In genomic region chr3:63934484-63934883, GRCh38 we compare ENCODE assay signal across 15 cellular contexts. TPM values are rescaled to one million over a fixed set of nuclear protein-coding genes. Genes with fewer than 3 reads are reported as not detected.
DNase-seq lines count a peak whose midpoint lies in the region; ATAC-seq, FAIRE-seq and TF ChIP-seq lines count a peak whose summit lies in the region.
"Had no signal": no experiment of that assay in that cellular context is flagged by ENCODE, and none has a peak within 500 bp of the region (broad histone marks: within the 10 kb centered on the region; RNA-seq: fewer than 3 reads in every experiment).

No MANE protein-coding gene starts in this region.

- peaks cover 73% of the 10 kb centered on the region for H3K4me1 Mint-ChIP-seq in endodermal cell

- intact Hi-C loops in right lobe of liver (cut with DNase I) (no loop called here), HepG2 (cut with micrococcal nuclease; ENCODE audit: unreplicated experiment) (no loop called here), uterus (cut with DNase I; ENCODE audit: low total_unique reads) (no loop called here)

- H3K36me3 ChIP-seq in right lobe of liver, result no peaks in the 10 kb centered on the region
- peaks cover 0 to 10% of the 10 kb centered on the region in 2 experiments; a peak in 1 of 5 replicates for H3K36me3 ChIP-seq in HepG2 (replicated peaks in 1 of 2; ENCODE audit: control insufficient read depth in 1 of 2, insufficient read depth in 2 of 2, low read length in 2 of 2)
- H3K36me3 ChIP-seq in endodermal cell (ENCODE audit: control insufficient read depth, insufficient read depth, low read length), result peaks cover 12% of the 10 kb centered on the region
- H3K36me3 ChIP-seq in uterus, result no peaks in the 10 kb centered on the region

- H3K9me3 Mint-ChIP-seq in endodermal cell, result no peaks in the 10 kb centered on the region

- H3K9ac ChIP-seq in HepG2 (ENCODE audit: insufficient read depth, low read depth, low read length) (no peak overlapping the region), endodermal cell (ENCODE audit: extremely low read depth, low read length, poor library complexity, severe bottlenecking) (no peak overlapping the region)

- H3K9me3 ChIP-seq in right lobe of liver (no peaks in the 10 kb centered on the region), HepG2 (ENCODE audit: low read length) (no peaks in the 10 kb centered on the region), endodermal cell (ENCODE audit: control insufficient read depth, low read length) (no peaks in the 10 kb centered on the region), uterus (no peaks in the 10 kb centered on the region)

- DNase-seq in right lobe of liver, result no peak
- DNase-seq in HepG2 (ENCODE audit: low spot score), result no peak
- DNase-seq in SKM-1 (lab: John Stamatoyannopoulos, UW; ENCODE audit: unreplicated experiment), result peak; percentile 66
- no peak for DNase-seq in endodermal cell
- DNase-seq in uterus, result no peak
- no peak for DNase-seq in anterior cingulate cortex (lab: John Stamatoyannopoulos, UW)
- DNase-seq: foreskin keratinocyte, IMR-90, left colon, NCI-H2081 treated with DMSO at 0.1 percent for 48 hours had no signal

- peak overlapping the region; percentile 13 for H3K27ac Mint-ChIP-seq in endodermal cell

- H4K20me1 ChIP-seq in HepG2 (ENCODE audit: insufficient read depth, low read length), result peaks cover 24% of the 10 kb centered on the region

- H3K79me2 ChIP-seq in HepG2 (ENCODE audit: insufficient read depth, low read length), result peaks cover 48% of the 10 kb centered on the region

- H3K27ac ChIP-seq in right lobe of liver (no peak overlapping the region), HepG2 (ENCODE audit: extremely low read length, insufficient read depth, low read length) (no peak overlapping the region), endodermal cell (ENCODE audit: low read depth, low read length) (no peak overlapping the region), uterus (no peak overlapping the region)
- H3K27ac ChIP-seq: foreskin keratinocyte had no signal

- ATAC-seq in right lobe of liver, result peak in 3 of 4 donors; percentile 18 to 25 (median 19)
- no peak for ATAC-seq in HepG2
- no peak for ATAC-seq in HG03442 (IDR thresholded peaks at IDR 0.05; ENCODE audit: unreplicated experiment)
- no peak for ATAC-seq in GM19455 (IDR thresholded peaks at IDR 0.05; ENCODE audit: unreplicated experiment)
- ATAC-seq: foreskin keratinocyte, left colon had no signal

- no peak overlapping the region for H3K4me3 Mint-ChIP-seq in endodermal cell

- no peak for TF ChIP-seq POLR2A in right lobe of liver (IDR thresholded peaks at IDR 0.05)
- TF ChIP-seq POLR2A in HepG2 (IDR thresholded peaks at IDR 0.05; ENCODE audit: insufficient read depth in 1 of 2, low read depth in 2 of 2, low read length in 2 of 2), result no peak
- TF ChIP-seq POLR2A in uterus (IDR thresholded peaks at IDR 0.05), result no peak

- H3K27me3 Mint-ChIP-seq in endodermal cell (ENCODE audit: insufficient read depth), result no peaks in the 10 kb centered on the region

- no peak overlapping the region for H3K4me2 ChIP-seq in HepG2 (ENCODE audit: low read depth, low read length)

- in situ Hi-C loops in HepG2 (cut with HindIII; ENCODE audit: extremely low pct_ligation_motif_present, low pct_unique_long_range_greater_than_20kb), result no loop called here

- TF ChIP-seq RAD21 in HepG2 (CRISPR knock-in tag; IDR thresholded peaks at IDR 0.05), result no peak

- H3K4me3 ChIP-seq in right lobe of liver, result no peak overlapping the region
- no peak overlapping the region for H3K4me3 ChIP-seq in HepG2 (replicated peaks in 1 of 3; ENCODE audit: insufficient read depth in 1 of 3, low read depth in 2 of 3, low read length in 3 of 3)
- no peak overlapping the region for H3K4me3 ChIP-seq in endodermal cell (ENCODE audit: low read length)
- no peak overlapping the region for H3K4me3 ChIP-seq in uterus

- no peaks in the 10 kb centered on the region for H3K27me3 ChIP-seq in right lobe of liver
- no peaks in the 10 kb centered on the region for H3K27me3 ChIP-seq in HepG2 (ENCODE audit: control insufficient read depth in 1 of 2, insufficient read depth in 2 of 2, low read length in 2 of 2)
- H3K27me3 ChIP-seq in endodermal cell (ENCODE audit: control insufficient read depth, insufficient read depth, low read length, poor library complexity, severe bottlenecking), result no peaks in the 10 kb centered on the region
- no peaks in the 10 kb centered on the region for H3K27me3 ChIP-seq in uterus
- H3K27me3 ChIP-seq: foreskin keratinocyte had no signal

- TF ChIP-seq CTCF in right lobe of liver (IDR thresholded peaks at IDR 0.05) (no peak), HepG2 (CRISPR knock-in tag; IDR thresholded peaks at IDR 0.05) (no peak), endodermal cell (conservative IDR thresholded peaks at IDR 0.05) (no peak), uterus (IDR thresholded peaks at IDR 0.05) (no peak)

- peaks cover 7% of the 10 kb centered on the region for H3K36me3 Mint-ChIP-seq in endodermal cell (ENCODE audit: low read depth)

- 50% methylated on average over 2 of the region's 2 CpGs for WGBS in right lobe of liver (ENCODE audit: insufficient coverage, low coverage, low lambda C conversion rate, missing lambda C conversion rate)
- WGBS in HepG2 (ENCODE audit: low lambda C conversion rate), result 94% methylated on average over 2 of the region's 2 CpGs
- WGBS in endodermal cell (ENCODE audit: insufficient coverage in 1 of 2, insufficient read length in 1 of 2), 2 experiments, result 83 to 100% methylated on average over 1 to 2 of the region's 2 CpGs

- TF ChIP-seq EP300 in HepG2 (IDR thresholded peaks at IDR 0.05; ENCODE audit: low read depth in 2 of 2, low read length in 2 of 2) (no peak), HepG2 (CRISPR knock-in tag; IDR thresholded peaks at IDR 0.05; ENCODE audit: borderline replicate concordance) (no peak)

- no TSS peak for BruUV-seq in HepG2 (replicated peaks; lab: Mats Ljungman, UMichigan)

- POLR2A ChIA-PET in HepG2 (lab: Yijun Ruan, JAX), result no interaction called here

- peaks cover 0 to 42% (median 2%) of the 10 kb centered on the region in 4 donors for H3K4me1 ChIP-seq in right lobe of liver
- peaks cover 41% of the 10 kb centered on the region for H3K4me1 ChIP-seq in HepG2 (ENCODE audit: insufficient read depth, low read length)
- peaks cover 14% of the 10 kb centered on the region for H3K4me1 ChIP-seq in endodermal cell (ENCODE audit: control insufficient read depth, insufficient read depth, low read length)
- H3K4me1 ChIP-seq in uterus, result peaks cover 0 to 6% of the 10 kb centered on the region in 2 donors

- no peak for FAIRE-seq in HepG2 (lab: Jason Lieb, UNC)
- FAIRE-seq: urothelium cell line had no signal

- CTCF ChIA-PET in HepG2 (lab: Yijun Ruan, JAX; ENCODE audit: low intra/inter-chr PET ratio, low total read pairs), result no interaction called here

- H2AFZ ChIP-seq in HepG2 (ENCODE audit: low read length), result no peak overlapping the region

TF ChIP-seq in HepG2, 621 proteins besides CTCF, POLR2A, EP300 and RAD21 (continues in another document):
- no peak for TF ChIP-seq KMT2B (CRISPR knock-in tag; IDR thresholded peaks at IDR 0.05)
- no peak for TF ChIP-seq PITX1 (CRISPR knock-in tag; IDR thresholded peaks at IDR 0.05)
- no peak for TF ChIP-seq ZNF569 (CRISPR knock-in tag; IDR thresholded peaks at IDR 0.05; ENCODE audit: borderline replicate concordance)
- no peak for TF ChIP-seq ZNF180 (CRISPR knock-in tag; IDR thresholded peaks at IDR 0.05; ENCODE audit: borderline replicate concordance, low read depth)
- no peak for TF ChIP-seq ZNF205 (CRISPR knock-in tag; IDR thresholded peaks at IDR 0.05)
- TF ChIP-seq ZUFSP (CRISPR knock-in tag; IDR thresholded peaks at IDR 0.05; ENCODE audit: borderline replicate concordance), result no peak
- TF ChIP-seq FOXA3 (CRISPR knock-in tag; IDR thresholded peaks at IDR 0.05), result no peak

RNA-seq across cellular contexts. Expression of gene SCAANT1, which starts 22.3 kb away (rescaled TPM):
- total RNA-seq in right lobe of liver (not detected), HepG2 (2016; rRNA removed; fragmentation: Illumina TruSeq; extraction: Trizol) (not detected in 2 replicates), endodermal cell (not detected), uterus (not detected)
- 3.1 TPM in 1 of 2 replicates, not detected in the other for total RNA-seq in HepG2 (2016; cell fraction: cytosol; rRNA removed; fragmentation: Illumina TruSeq; extraction: Trizol; ENCODE audit: low read depth)
- 1.8 TPM in 1 of 2 replicates, not detected in the other for total RNA-seq in HepG2 (2016; cell fraction: insoluble cytoplasmic fraction; rRNA removed; fragmentation: Illumina TruSeq; extraction: Trizol)
- total RNA-seq in HepG2 (2016; cell fraction: membrane; rRNA removed; fragmentation: Illumina TruSeq; extraction: Trizol), result not detected in 2 replicates
- 3.8 TPM in 1 of 2 replicates, not detected in the other for total RNA-seq in HepG2 (2016; cell fraction: nucleus; rRNA removed; fragmentation: Illumina TruSeq; extraction: Trizol)
- polyA plus RNA-seq in HepG2 (2011; rRNA removed), result not detected in 2 replicates
- not detected in 2 replicates for polyA plus RNA-seq in HepG2 (2011; cell fraction: cytosol; rRNA removed)
- polyA plus RNA-seq in HepG2 (2011; cell fraction: nucleus; rRNA removed), result not detected in 2 replicates
- polyA plus RNA-seq in HepG2 (2012), result 2.0 TPM in 1 of 2 replicates, not detected in the other
- 1.5 TPM in 2 replicates for polyA plus RNA-seq in HepG2 (2016; cell fraction: cytosol; fragmentation: Illumina TruSeq; extraction: Trizol; ENCODE audit: low read depth)
- not detected in 2 replicates for polyA plus RNA-seq in HepG2 (2016; cell fraction: insoluble cytoplasmic fraction; fragmentation: Illumina TruSeq; extraction: Trizol; ENCODE audit: low read depth)
- 1.5 TPM in 1 of 2 replicates, not detected in the other for polyA plus RNA-seq in HepG2 (2016; cell fraction: membrane; fragmentation: Illumina TruSeq; extraction: Trizol; ENCODE audit: low read depth)
- not detected in 2 replicates for polyA plus RNA-seq in HepG2 (2016; cell fraction: nucleus; fragmentation: Illumina TruSeq; extraction: Trizol; ENCODE audit: insufficient read depth, low read depth)
- polyA minus RNA-seq in HepG2 (2011; rRNA and poly(A)+ RNA removed; ENCODE audit: low replicate concordance), result not detected in 2 replicates
- polyA minus RNA-seq in HepG2 (2011; cell fraction: cytosol; rRNA and poly(A)+ RNA removed), result not detected in 2 replicates
- 4.4 and 7.8 TPM in 2 replicates for polyA minus RNA-seq in HepG2 (2011; cell fraction: nucleus; rRNA and poly(A)+ RNA removed)
- not detected for polyA plus RNA-seq in endodermal cell (2013, experiment 1 of 2)
- polyA plus RNA-seq in endodermal cell (2013, experiment 2 of 2), result not detected
- total RNA-seq: foreskin keratinocyte, IMR-90, left colon, SK-MEL-5 had no signal
- polyA plus RNA-seq: BJ, IMR-90 had no signal

Comparison
In these comparisons a context has a peak if more than half of its experiments do, and no peak if none do; other contexts are left out.
1. ATAC-seq: peak in right lobe of liver (3 of 4); none in HepG2 (single experiment), HG03442 (single experiment) and GM19455 (single experiment).